In genomic region chr16:54934536-54935410, GRCh38 we compare ENCODE assay signal across 1 cellular context.
TF ChIP-seq lines count a peak whose summit lies in the region.

No MANE protein-coding gene starts in this region.

TF ChIP-seq in GM12878, 131 proteins besides CTCF, POLR2A, EP300 and RAD21 (continued from another document):
- TF ChIP-seq ZNF687 (IDR thresholded peaks at IDR 0.05) (no peak), ATF3 (IDR thresholded peaks at IDR 0.05; ENCODE audit: borderline replicate concordance, extremely low read depth, low read depth, low read length) (no peak), BACH1 (IDR thresholded peaks at IDR 0.05; ENCODE audit: borderline replicate concordance) (no peak), CHD1 (IDR thresholded peaks at IDR 0.05; ENCODE audit: low read depth, low read length) (no peak), MAX (IDR thresholded peaks at IDR 0.05; ENCODE audit: low read depth, low read length) (no peak)
